In the genomic region with DNA sequence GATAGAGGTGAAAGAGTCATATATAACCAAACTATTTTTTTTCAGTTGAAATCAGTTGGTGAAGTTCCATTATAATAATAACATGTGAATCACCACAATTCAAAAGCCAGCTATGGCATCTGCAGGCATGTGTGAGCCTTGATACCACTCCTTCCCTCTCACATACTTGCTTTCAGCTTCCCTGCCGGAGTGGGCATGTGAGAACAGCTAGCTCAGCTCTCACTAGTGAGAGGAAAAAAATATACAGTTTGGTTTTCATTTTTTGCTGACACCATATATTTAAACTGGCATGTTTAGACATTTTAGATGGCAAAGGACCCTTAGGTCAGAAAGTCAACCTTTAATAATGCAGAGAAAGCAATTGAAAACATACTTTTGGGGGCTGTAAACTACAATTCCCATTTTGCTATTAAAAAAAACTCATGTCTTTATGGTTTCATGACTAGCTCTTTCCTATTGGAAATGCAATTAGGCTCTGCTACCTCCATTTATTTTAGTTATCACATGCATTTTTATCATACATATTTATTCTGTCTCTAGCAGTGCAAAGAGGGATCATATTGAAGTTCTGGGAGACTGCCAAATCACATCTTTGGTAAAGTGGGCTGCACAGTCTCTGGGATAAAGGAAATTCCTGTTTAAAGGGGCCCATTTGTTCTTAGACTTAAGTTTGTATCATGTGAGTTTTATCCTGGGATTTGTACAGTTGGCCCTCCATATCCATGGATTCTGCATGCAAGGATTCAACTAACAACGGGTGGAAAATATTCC, we compare ENCODE assay signal across 1 cellular context.
TF ChIP-seq lines count a peak whose summit lies in the region.

No MANE protein-coding gene starts in this region.

TF ChIP-seq in HepG2, 621 proteins besides CTCF, POLR2A, EP300 and RAD21 (continued from another document):
- no peak for TF ChIP-seq ONECUT2 (CRISPR knock-in tag; IDR thresholded peaks at IDR 0.05)
- no peak for TF ChIP-seq SUZ12 (IDR thresholded peaks at IDR 0.05; ENCODE audit: low read depth, low read length)
- TF ChIP-seq NFRKB (IDR thresholded peaks at IDR 0.05) = no peak
- no peak for TF ChIP-seq SMARCE1 (IDR thresholded peaks at IDR 0.05; ENCODE audit: borderline replicate concordance)
- TF ChIP-seq MAFF (IDR thresholded peaks at IDR 0.05; ENCODE audit: low read depth, low read length) = peak; percentile 98
